Comparison of ENCODE assay signal across 15 cellular contexts in genomic region chr12:85405781-85406522, GRCh38.
DNase-seq lines count a peak whose midpoint lies in the region; ATAC-seq and TF ChIP-seq lines count a peak whose summit lies in the region.
"Had no signal": no experiment of that assay in that cellular context is flagged by ENCODE, and none has a peak within 500 bp of the region (broad histone marks: within the 10 kb centered on the region; RNA-seq: fewer than 3 reads in every experiment).

No MANE protein-coding gene starts in this region.

- H3K27ac ChIP-seq in A673 (ENCODE audit: low read depth, low read length, poor library complexity, severe bottlenecking), result peak overlapping the region; percentile 63
- H3K27ac ChIP-seq: parathyroid adenoma, tibial artery had no signal

- TF ChIP-seq CTCF in A673 (conservative IDR thresholded peaks at IDR 0.05; ENCODE audit: low read depth, low read length), result no peak

- no peak for ATAC-seq in activated naive CD4-positive, alpha-beta T cell treated with anti-CD3 and anti-CD28 coated beads, Interleukin-2, amount 50 U/mL, for 72 hours
- ATAC-seq: esophagus mucosa had no signal

- POLR2A ChIA-PET in A673 (lab: Charles Lee; ENCODE audit: low non-redundant PET), result no interaction called here

- H3K27ac Mint-ChIP-seq in activated naive CD4-positive, alpha-beta T cell treated with anti-CD3 and anti-CD28 coated beads, Interleukin-2, amount 50 U/mL, for 72 hours, result no peak overlapping the region

- H3K27me3 ChIP-seq in A673 (replicated peaks; ENCODE audit: insufficient read depth, low read depth, low read length, poor library complexity), result no peaks in the 10 kb centered on the region
- H3K27me3 ChIP-seq: tibial artery had no signal

- BruUV-seq in A673 (replicated peaks; lab: Mats Ljungman, UMichigan), result no TSS peak

- H3K9me3 ChIP-seq in A673 (ENCODE audit: low read depth, low read length, poor library complexity, severe bottlenecking), result no peaks in the 10 kb centered on the region
- H3K9me3 ChIP-seq: tibial artery had no signal

- H3K4me1 ChIP-seq in A673 (ENCODE audit: insufficient read depth, low read length, poor library complexity, severe bottlenecking), result peaks cover 25% of the 10 kb centered on the region
- H3K4me1 ChIP-seq: parathyroid adenoma, tibial artery had no signal

- no peaks in the 10 kb centered on the region for H3K9me3 Mint-ChIP-seq in activated naive CD4-positive, alpha-beta T cell treated with anti-CD3 and anti-CD28 coated beads, Interleukin-2, amount 50 U/mL, for 72 hours

- no peaks in the 10 kb centered on the region for H3K36me3 Mint-ChIP-seq in activated naive CD4-positive, alpha-beta T cell treated with anti-CD3 and anti-CD28 coated beads, Interleukin-2, amount 50 U/mL, for 72 hours

- peak overlapping the region; percentile 7 for H3K4me3 ChIP-seq in A673 (ENCODE audit: low read depth, low read length, poor library complexity, severe bottlenecking)
- H3K4me3 ChIP-seq: tibial artery had no signal

- DNase-seq in A673 (ENCODE audit: low spot score), result peak; percentile 84
- DNase-seq in HCEC 1CT, result peak; percentile 41
- peak; percentile 91 for DNase-seq in amniotic epithelial cell (ENCODE audit: low read depth)
- DNase-seq in iris pigment epithelial cell (ENCODE audit: low read depth), result peak; percentile 84
- DNase-seq in DMS 273 treated with DMSO at 0.1 percent for 48 hours (lab: John Stamatoyannopoulos, UW), result no peak
- DNase-seq in activated naive CD4-positive, alpha-beta T cell treated with anti-CD3 and anti-CD28 coated beads, Interleukin-2, amount 50 U/mL, for 72 hours (ENCODE audit: low spot score in 2 of 2), result no peak
- no peak for DNase-seq in HK-2 (ENCODE audit: unreplicated experiment)
- no peak for DNase-seq in NCI-H2081 treated with DMSO at 0.1 percent for 48 hours (lab: John Stamatoyannopoulos, UW)
- DNase-seq: cerebellar nuclear complex, DMS53, NCI-H1417, NCI-H510A treated with DMSO at 0.1 percent for 48 hours, tibial artery had no signal

- no peaks in the 10 kb centered on the region for H3K36me3 ChIP-seq in A673 (ENCODE audit: insufficient read depth, low read length, poor library complexity, severe bottlenecking)
- H3K36me3 ChIP-seq: tibial artery had no signal

- intact Hi-C loops in A673 (cut with micrococcal nuclease; ENCODE audit: unreplicated experiment), result no loop called here

- CTCF ChIA-PET in A673 (lab: Charles Lee), result no interaction called here

Comparison
In these comparisons a context has a peak if more than half of its experiments do, and no peak if none do; other contexts are left out.
1. DNase-seq: peak in A673 (single experiment), HCEC 1CT (single experiment), amniotic epithelial cell (single experiment) and iris pigment epithelial cell (single experiment); none in DMS 273 treated with DMSO at 0.1 percent for 48 hours (single experiment), activated naive CD4-positive, alpha-beta T cell treated with anti-CD3 and anti-CD28 coated beads, Interleukin-2, amount 50 U/mL, for 72 hours (0 of 2), HK-2 (single experiment) and NCI-H2081 treated with DMSO at 0.1 percent for 48 hours (single experiment).